In the genomic region with DNA sequence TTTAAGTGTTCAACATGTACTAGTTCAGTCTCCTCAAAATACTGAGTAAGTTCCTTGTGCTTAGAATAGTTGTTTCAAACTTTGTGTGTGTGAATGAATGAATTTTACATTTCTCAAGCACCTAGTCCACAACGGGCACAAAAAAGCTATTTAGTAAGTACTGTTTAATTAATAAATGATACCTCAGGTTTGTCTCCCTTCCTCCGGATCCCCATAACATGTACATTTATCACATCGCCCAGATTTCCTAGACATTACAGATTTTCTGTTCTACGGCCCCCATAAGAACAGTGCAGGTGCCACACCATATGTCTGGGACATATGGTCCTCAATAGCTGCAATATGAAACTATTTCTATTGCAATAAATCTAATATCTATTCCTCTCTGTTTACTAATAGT, we compare ENCODE assay signal across 9 cellular contexts. TPM values are rescaled to one million over a fixed set of nuclear protein-coding genes. Genes with fewer than 3 reads are reported as not detected.
A peak's percentile ranks its signal among the peaks of the same experiment; 100 is the strongest.
DNase-seq lines count a peak whose midpoint lies in the region; ATAC-seq and TF ChIP-seq lines count a peak whose summit lies in the region.
"Had no signal": no experiment of that assay in that cellular context is flagged by ENCODE, and none has a peak within 500 bp of the region (broad histone marks: within the 10 kb centered on the region; RNA-seq: fewer than 3 reads in every experiment).

No MANE protein-coding gene starts in this region.

- TF ChIP-seq CTCF in DOHH2 (IDR thresholded peaks at IDR 0.05; ENCODE audit: low read depth, low read length, poor library complexity, severe bottlenecking), result no peak
- TF ChIP-seq CTCF in mammary epithelial cell (conservative IDR thresholded peaks at IDR 0.05 in 1 of 2, IDR thresholded peaks at IDR 0.05 in 1 of 2; ENCODE audit: extremely low read depth in 1 of 2, insufficient read depth in 1 of 2, low read depth in 1 of 2, low read length in 2 of 2), result no peak

- peaks cover 41% of the 10 kb centered on the region for H3K4me1 ChIP-seq in DOHH2 (ENCODE audit: control insufficient read depth, low read length)
- H3K4me1 ChIP-seq in mammary epithelial cell (ENCODE audit: insufficient read depth, low read length), result peaks cover 26% of the 10 kb centered on the region
- H3K4me1 ChIP-seq in neuron (ENCODE audit: insufficient read depth, low read length), result peaks cover 11% of the 10 kb centered on the region

- WGBS in mammary epithelial cell (ENCODE audit: low coverage, missing lambda C conversion rate), result 53% methylated on average over 4 of the region's 4 CpGs

- H3K4me2 ChIP-seq in DOHH2 (ENCODE audit: low read length), result peak overlapping the region; percentile 77
- H3K4me2 ChIP-seq in mammary epithelial cell (ENCODE audit: insufficient read depth, low read depth, low read length), result peak overlapping the region; percentile 96

- dilution Hi-C loops in mammary epithelial cell (cut with HindIII; ENCODE audit: low sequenced_read_pairs), result loop anchor here (25.0 kb wide), 1 partner anchor 322 kb away; no protein-coding TSS in a partner anchor

- CTCF ChIA-PET in mammary epithelial cell (lab: Charles Lee; ENCODE audit: low non-redundant PET), result interaction anchor here (0.7 to 1.3 kb wide), 2 partner anchors 321 to 484 kb away, joined by 4 to 11 read pairs; no protein-coding TSS in a partner anchor

- H3K9me3 ChIP-seq in DOHH2 (ENCODE audit: control insufficient read depth, insufficient read depth, low read length) (no peaks in the 10 kb centered on the region), MG63 (no peaks in the 10 kb centered on the region), mammary epithelial cell (replicated peaks; ENCODE audit: insufficient read depth, low read length) (no peaks in the 10 kb centered on the region), neuron (ENCODE audit: low read length) (no peaks in the 10 kb centered on the region)
- H3K9me3 ChIP-seq: heart left ventricle had no signal

- H3F3A ChIP-seq in DOHH2 (ENCODE audit: control insufficient read depth, insufficient read depth), result peaks cover 13% of the 10 kb centered on the region

- H3K79me2 ChIP-seq in DOHH2 (ENCODE audit: control insufficient read depth, low read length), result peaks cover 58% of the 10 kb centered on the region
- H3K79me2 ChIP-seq in mammary epithelial cell (ENCODE audit: insufficient read depth, low read length), result peaks cover 16% of the 10 kb centered on the region

- DNase-seq in MG63 (no peak), mammary epithelial cell (no peak), NCI-H748 (lab: John Stamatoyannopoulos, UW; ENCODE audit: unreplicated experiment) (no peak), NCI-H748 treated with DMSO at 0.1 percent for 48 hours (lab: John Stamatoyannopoulos, UW) (no peak)

- ATAC-seq in GM21360 (IDR thresholded peaks at IDR 0.05; ENCODE audit: unreplicated experiment) (no peak), HG03025 (IDR thresholded peaks at IDR 0.05; ENCODE audit: low FRiP score, unreplicated experiment) (no peak)

- H3K27ac ChIP-seq in DOHH2 (ENCODE audit: low read depth, low read length) (peak overlapping the region; percentile 95), mammary epithelial cell (ENCODE audit: insufficient read depth, low read depth, low read length) (peak overlapping the region; percentile 32)

- H2AFZ ChIP-seq in mammary epithelial cell (ENCODE audit: low read depth, low read length) (no peak overlapping the region), neuron (ENCODE audit: low read depth, low read length) (peak overlapping the region; percentile 75)

- H3K9ac ChIP-seq in mammary epithelial cell (ENCODE audit: insufficient read depth, low read length), result peak overlapping the region; percentile 63

- intact Hi-C loops in mammary epithelial cell (cut with micrococcal nuclease), result loop anchor here (5.0 to 10.0 kb wide), 2 partner anchors 114 to 142 kb away; no protein-coding TSS in a partner anchor

- H4K20me1 ChIP-seq in DOHH2 (ENCODE audit: control insufficient read depth, insufficient read depth, low read depth, low read length), result no peaks in the 10 kb centered on the region
- H4K20me1 ChIP-seq in mammary epithelial cell (ENCODE audit: insufficient read depth, low read length), result no peaks in the 10 kb centered on the region

- H3K36me3 ChIP-seq in DOHH2 (ENCODE audit: control insufficient read depth, low read length), result peaks cover 42% of the 10 kb centered on the region
- peaks cover 22% of the 10 kb centered on the region for H3K36me3 ChIP-seq in MG63
- no peaks in the 10 kb centered on the region for H3K36me3 ChIP-seq in mammary epithelial cell (ENCODE audit: insufficient read depth, low read length)
- peaks cover 7% of the 10 kb centered on the region for H3K36me3 ChIP-seq in neuron (ENCODE audit: insufficient read depth, low read length)

- in situ Hi-C loops in mammary epithelial cell (cut with MboI; ENCODE audit: low sequenced_read_pairs in 2 of 2), result loop anchor here in 1 of 2 donors (10.0 kb wide), 1 partner anchor 204 kb away; no protein-coding TSS in a partner anchor

- no peaks in the 10 kb centered on the region for H3K27me3 ChIP-seq in DOHH2 (ENCODE audit: control insufficient read depth, low read length)
- no peaks in the 10 kb centered on the region for H3K27me3 ChIP-seq in MG63
- no peaks in the 10 kb centered on the region for H3K27me3 ChIP-seq in mammary epithelial cell (ENCODE audit: insufficient read depth, low read length)
- no peaks in the 10 kb centered on the region for H3K27me3 ChIP-seq in neuron (ENCODE audit: insufficient read depth, low read length)
- H3K27me3 ChIP-seq: heart left ventricle had no signal

- no peaks in the 10 kb centered on the region for H3K9me2 ChIP-seq in DOHH2 (replicated peaks; ENCODE audit: control insufficient read depth, low read length)

- no TSS peak for BruUV-seq in mammary epithelial cell (replicated peaks; lab: Mats Ljungman, UMichigan)

- H3K4me3 ChIP-seq in DOHH2 (ENCODE audit: low read length) (peak overlapping the region; percentile 86), MG63 (peak overlapping the region; percentile 83), mammary epithelial cell (replicated peaks in 1 of 3; ENCODE audit: insufficient read depth in 1 of 3, low read depth in 2 of 3, low read length in 3 of 3) (peak overlapping the region; percentile 78 to 99 (median 87)), neuron (ENCODE audit: low read length) (peak overlapping the region; percentile 73)

RNA-seq across cellular contexts. Expression of gene TTF2, which starts 1.3 kb away (rescaled TPM):
- 21.1 and 26.5 TPM in 2 replicates for total RNA-seq in MG63 (2014; rRNA removed; shearing (Covaris generic); ENCODE audit: low replicate concordance)
- 10 to 100 TPM; 15.5 to 41.3 TPM for total RNA-seq in mammary epithelial cell
- polyA plus RNA-seq in mammary epithelial cell, result 19.1 TPM
- polyA minus RNA-seq in mammary epithelial cell, result 30.7 TPM

RNA-seq across cellular contexts. Expression of gene CD101, which starts 57.2 kb away (rescaled TPM):
- 0.35 and 0.63 TPM in 2 replicates for total RNA-seq in MG63 (2014; rRNA removed; shearing (Covaris generic); ENCODE audit: low replicate concordance)
- 1 to 10 TPM in 1 of 2 donors, under 1 TPM in 1; 0.50 to 1.1 TPM for total RNA-seq in mammary epithelial cell
- 0.15 TPM for polyA plus RNA-seq in mammary epithelial cell
- polyA minus RNA-seq in mammary epithelial cell, result 2.0 TPM
